ENCODE assay signal across 18 cellular contexts in genomic region chr18:39692367-39693011, GRCh38.
A peak's percentile ranks its signal among the peaks of the same experiment; 100 is the strongest.
DNase-seq lines count a peak whose midpoint lies in the region; ATAC-seq and TF ChIP-seq lines count a peak whose summit lies in the region.
"Had no signal": no experiment of that assay in that cellular context is flagged by ENCODE, and none has a peak within 500 bp of the region (broad histone marks: within the 10 kb centered on the region; RNA-seq: fewer than 3 reads in every experiment).

No MANE protein-coding gene starts in this region.

- H2BK5ac ChIP-seq in mesendoderm (ENCODE audit: low read length) = no peak overlapping the region

- no peak overlapping the region for H3K4me2 ChIP-seq in mesendoderm (ENCODE audit: low read length)

- H3K36me3 ChIP-seq in HUES48 (ENCODE audit: control insufficient read depth, insufficient read depth, low read length) = no peaks in the 10 kb centered on the region
- no peaks in the 10 kb centered on the region for H3K36me3 ChIP-seq in mesendoderm (ENCODE audit: control insufficient read depth, insufficient read depth, low read length)

- H4K5ac ChIP-seq in mesendoderm (ENCODE audit: low read length) = no peak overlapping the region

- no peak overlapping the region for H3K56ac ChIP-seq in mesendoderm (ENCODE audit: low read length)

- in situ Hi-C loops in astrocyte of the cerebellum (cut with HindIII; ENCODE audit: low sequenced_read_pairs) = no loop called here

- no peak overlapping the region for H3K9ac ChIP-seq in HUES48 (ENCODE audit: low read depth, low read length)
- no peak overlapping the region for H3K9ac ChIP-seq in mesendoderm (ENCODE audit: low read length)

- H2AK5ac ChIP-seq in mesendoderm (ENCODE audit: low read length) = no peak overlapping the region

- ATAC-seq in GM19395 (IDR thresholded peaks at IDR 0.05; ENCODE audit: unreplicated experiment) (no peak), HG02678 (IDR thresholded peaks at IDR 0.05; ENCODE audit: unreplicated experiment) (no peak)

- H3K27ac ChIP-seq in HUES48 (ENCODE audit: low read depth, low read length) = peak overlapping the region; percentile 45
- no peak overlapping the region for H3K27ac ChIP-seq in mesendoderm (ENCODE audit: low read depth, low read length)
- H3K27ac ChIP-seq: HL-60 had no signal

- H3K27ac Mint-ChIP-seq in type B pancreatic cell = no peak overlapping the region
- H3K27ac Mint-ChIP-seq: CD8-positive, alpha-beta memory T cell; HFFc6 had no signal

- H3K79me1 ChIP-seq in mesendoderm (ENCODE audit: low read length) = no peaks in the 10 kb centered on the region

- H3K27me3 Mint-ChIP-seq in type B pancreatic cell = no peaks in the 10 kb centered on the region
- H3K27me3 Mint-ChIP-seq: CD8-positive, alpha-beta memory T cell had no signal

- H3K27me3 ChIP-seq in HUES48 (ENCODE audit: control insufficient read depth, insufficient read depth, low read length) (no peaks in the 10 kb centered on the region), mesendoderm (ENCODE audit: insufficient read depth, low read length, poor library complexity) (no peaks in the 10 kb centered on the region)

- H3K4ac ChIP-seq in mesendoderm (ENCODE audit: low read depth, low read length) = no peak overlapping the region

- WGBS in mesendoderm (ENCODE audit: extremely low coverage, insufficient coverage, low lambda C conversion rate) = no CpG with 5 or more reads among the region's 2 CpGs

- TF ChIP-seq CTCF in astrocyte of the cerebellum (IDR thresholded peaks at IDR 0.05; ENCODE audit: low read depth, low read length, missing control alignments) (no peak), type B pancreatic cell (conservative IDR thresholded peaks at IDR 0.05) (no peak), GM20000 (IDR thresholded peaks at IDR 0.05; ENCODE audit: extremely low read depth, missing control alignments) (no peak)

- H3K4me1 ChIP-seq in HUES48 (ENCODE audit: control insufficient read depth, insufficient read depth, low read length) = peaks cover 52% of the 10 kb centered on the region
- H3K4me1 ChIP-seq in mesendoderm (ENCODE audit: control insufficient read depth, low read depth, low read length) = peaks cover 4% of the 10 kb centered on the region

- peaks cover 7% of the 10 kb centered on the region for H3K36me3 Mint-ChIP-seq in type B pancreatic cell
- H3K36me3 Mint-ChIP-seq: CD8-positive, alpha-beta memory T cell had no signal

- peaks cover 9% of the 10 kb centered on the region for H3K9me3 Mint-ChIP-seq in type B pancreatic cell
- H3K9me3 Mint-ChIP-seq: HFFc6 had no signal

- H3K79me2 ChIP-seq in mesendoderm (ENCODE audit: control insufficient read depth, insufficient read depth, low read length) = no peaks in the 10 kb centered on the region

- peaks cover 4% of the 10 kb centered on the region for H3K4me1 Mint-ChIP-seq in type B pancreatic cell (ENCODE audit: unreplicated experiment)
- H3K4me1 Mint-ChIP-seq: CD8-positive, alpha-beta memory T cell had no signal

- no peak overlapping the region for H2BK120ac ChIP-seq in mesendoderm (ENCODE audit: low read depth, low read length)

- H3K4me3 ChIP-seq in HUES48 (ENCODE audit: low read depth, low read length) (peak overlapping the region; percentile 53), astrocyte of the cerebellum (ENCODE audit: low read depth, low read length) (no peak overlapping the region), mesendoderm (ENCODE audit: low read length) (no peak overlapping the region)

- H4K8ac ChIP-seq in mesendoderm (ENCODE audit: low read depth, low read length) = no peak overlapping the region

- no peak overlapping the region for H3K23ac ChIP-seq in mesendoderm (ENCODE audit: low read length)

- peak overlapping the region; percentile 24 for H3K4me3 Mint-ChIP-seq in type B pancreatic cell
- H3K4me3 Mint-ChIP-seq: CD8-positive, alpha-beta memory T cell; HFFc6 had no signal

- H3K18ac ChIP-seq in mesendoderm (ENCODE audit: low read length) = peak overlapping the region; percentile 64

- no peaks in the 10 kb centered on the region for H3K9me3 ChIP-seq in HUES48 (ENCODE audit: control insufficient read depth, insufficient read depth, low read length)

- DNase-seq in astrocyte of the cerebellum (ENCODE audit: low read depth) = peak; percentile 16
- peak; percentile 22 for DNase-seq in mesendoderm
- no peak for DNase-seq in type B pancreatic cell (ENCODE audit: extremely low spot score, unreplicated experiment)
- DNase-seq in GM20000 (ENCODE audit: low spot score) = no peak
- DNase-seq: C1 segment of cervical spinal cord; CD8-positive, alpha-beta memory T cell; DMS79 treated with DMSO at 0.1 percent for 48 hours; HFFc6; Kasumi-1; MM.1S; NCI-H1092; NCI-H2081; NCI-H774; Right ventricle myocardium superior had no signal

- no peak overlapping the region for H2BK15ac ChIP-seq in mesendoderm (replicated peaks; ENCODE audit: low read depth)

Comparison
In these comparisons a context has a peak if more than half of its experiments do, and no peak if none do; other contexts are left out.
1. DNase-seq: peak in astrocyte of the cerebellum (single experiment) and mesendoderm (single experiment); none in type B pancreatic cell (single experiment) and GM20000 (single experiment).